ENCODE assay signal across 8 cellular contexts in the genomic region with DNA sequence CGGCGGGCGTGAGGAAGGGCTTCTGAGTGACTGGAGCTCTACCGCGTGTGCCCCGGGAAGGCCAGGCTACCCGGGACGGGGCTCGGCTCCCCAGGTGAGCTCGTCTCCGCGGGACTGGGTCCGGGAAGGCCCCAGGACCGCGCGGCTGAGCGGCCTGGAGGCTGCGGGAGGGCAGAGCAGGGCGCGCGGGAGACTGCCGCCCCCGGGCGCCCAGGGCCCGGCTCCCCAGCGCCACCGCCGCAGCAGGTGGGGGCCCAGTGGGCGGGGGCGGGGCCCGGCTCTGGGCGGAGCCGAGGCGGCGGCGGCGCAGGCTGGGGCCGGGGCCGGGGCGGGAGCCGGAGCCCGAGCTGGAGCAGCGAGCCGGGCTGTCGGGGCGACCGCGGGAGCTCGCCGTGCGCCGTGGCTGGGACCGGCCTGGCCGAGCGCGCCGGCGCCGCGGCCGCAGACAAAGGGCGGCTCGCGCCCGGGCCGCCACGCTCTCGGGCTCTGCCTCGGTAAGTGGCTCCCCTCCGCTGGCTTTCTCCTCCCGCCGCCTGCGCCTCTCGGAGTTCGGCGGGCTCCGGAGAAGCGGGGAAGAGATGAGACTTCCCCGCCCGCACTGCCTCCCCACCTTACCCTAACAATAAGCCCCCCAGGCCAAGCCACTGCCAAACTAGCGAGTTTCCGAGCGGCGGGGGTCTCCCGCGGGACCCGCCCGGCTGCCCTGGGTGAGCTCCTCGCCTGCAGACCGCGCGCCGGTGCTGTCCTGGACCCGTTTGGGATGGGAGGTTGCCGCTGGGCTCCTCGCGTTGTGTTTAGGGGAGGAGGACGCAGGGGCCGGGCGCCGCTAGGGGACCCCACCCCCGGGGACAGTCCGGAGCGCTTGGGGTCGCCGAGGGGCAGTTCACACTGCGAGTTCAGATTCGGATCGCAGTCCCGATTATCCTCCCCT. TPM values are rescaled to one million over a fixed set of nuclear protein-coding genes. Genes with fewer than 3 reads are reported as not detected.
DNase-seq lines count a peak whose midpoint lies in the region; ATAC-seq, FAIRE-seq and TF ChIP-seq lines count a peak whose summit lies in the region.

A gene (plus strand): TSS at position 338 of the 931 bp plus-strand sequence. CDS start 103,872 bp downstream, outside the sequence.

- peak within 1 kb of the TSS in 1 of 10 donors; percentile 20 for H3K27ac Mint-ChIP-seq in naive thymus-derived CD8-positive, alpha-beta T cell
- no peak within 1 kb of the TSS for H3K27ac Mint-ChIP-seq in activated T-helper 1 cell treated with anti-CD3 and anti-CD28 coated beads, Interleukin-12 subunit alpha, Interleukin-12 subunit beta, Interleukin-2, Interleukin-4 antibody, amounts not matched to agents 30 ng/mL and 10 ng/mL and 1 ng/mL, durations not matched to agents 14 hours and 24 hours and 36 hours

- FAIRE-seq in GM12891 (lab: Jason Lieb, UNC) (no peak), HTR-8/SVneo (lab: Jason Lieb, UNC) (no peak)

- peaks cover 2 to 22% (median 11%) of the 10 kb centered on the region in 9 donors for H3K9me3 Mint-ChIP-seq in naive thymus-derived CD8-positive, alpha-beta T cell
- peaks cover 6% of the 10 kb centered on the region for H3K9me3 Mint-ChIP-seq in activated T-helper 1 cell treated with anti-CD3 and anti-CD28 coated beads, Interleukin-12 subunit alpha, Interleukin-12 subunit beta, Interleukin-2, Interleukin-4 antibody, amounts not matched to agents 30 ng/mL and 10 ng/mL and 1 ng/mL, durations not matched to agents 14 hours and 24 hours and 36 hours

- TF ChIP-seq CTCF in foreskin fibroblast (IDR thresholded peaks at IDR 0.05; ENCODE audit: low read depth, low read length), result no peak

- DNase-seq in 8988T (peak; percentile 41), GM12891 (ENCODE audit: insufficient read length, low spot score) (peak; percentile 32), HTR-8/SVneo (ENCODE audit: insufficient read length, low spot score) (peak; percentile 7), foreskin fibroblast (peak; percentile 13 to 56), MV-4-11 (lab: John Stamatoyannopoulos, UW) (no peak)
- DNase-seq in activated T-cell treated with anti-CD3 and anti-CD28 coated beads, Interleukin-2, amount 50 U/mL, for 1 hour, result peak; percentile 17
- DNase-seq in naive thymus-derived CD8-positive, alpha-beta T cell, result peak in 1 of 10 donors; percentile 8
- no peak for DNase-seq in activated T-helper 1 cell treated with anti-CD3 and anti-CD28 coated beads, Interleukin-12 subunit alpha, Interleukin-12 subunit beta, Interleukin-2, Interleukin-4 antibody, amounts not matched to agents 30 ng/mL and 10 ng/mL and 1 ng/mL, durations not matched to agents 14 hours and 24 hours and 36 hours (ENCODE audit: low spot score)

- peak; percentile 35 to 62 for ATAC-seq in naive thymus-derived CD8-positive, alpha-beta T cell

- peak within 1 kb of the TSS; percentile 48 to 74 (median 68) for H3K4me3 Mint-ChIP-seq in naive thymus-derived CD8-positive, alpha-beta T cell
- H3K4me3 Mint-ChIP-seq in activated T-helper 1 cell treated with anti-CD3 and anti-CD28 coated beads, Interleukin-12 subunit alpha, Interleukin-12 subunit beta, Interleukin-2, Interleukin-4 antibody, amounts not matched to agents 30 ng/mL and 10 ng/mL and 1 ng/mL, durations not matched to agents 14 hours and 24 hours and 36 hours, result no peak within 1 kb of the TSS

- H3K36me3 Mint-ChIP-seq in naive thymus-derived CD8-positive, alpha-beta T cell, result peaks cover 0 to 28% (median 2%) of the 10 kb centered on the region in 3 donors
- H3K36me3 Mint-ChIP-seq in activated T-helper 1 cell treated with anti-CD3 and anti-CD28 coated beads, Interleukin-12 subunit alpha, Interleukin-12 subunit beta, Interleukin-2, Interleukin-4 antibody, amounts not matched to agents 30 ng/mL and 10 ng/mL and 1 ng/mL, durations not matched to agents 14 hours and 24 hours and 36 hours (ENCODE audit: low read depth), result no peaks in the 10 kb centered on the region

- TF ChIP-seq POLR2A in GM12891 (IDR thresholded peaks at IDR 0.05; ENCODE audit: low read depth, low read length), result no peak

- intact Hi-C loops in activated T-helper 1 cell treated with anti-CD3 and anti-CD28 coated beads, Interleukin-12 subunit alpha, Interleukin-12 subunit beta, Interleukin-2, Interleukin-4 antibody, amounts not matched to agents 30 ng/mL and 10 ng/mL and 1 ng/mL, durations not matched to agents 14 hours and 24 hours and 36 hours (cut with micrococcal nuclease), result no loop called here

- POLR2A ChIA-PET in naive thymus-derived CD8-positive, alpha-beta T cell (lab: Charles Lee), result no interaction called here

- peak within 1 kb of the TSS; percentile 22 to 36 for H3K4me3 ChIP-seq in foreskin fibroblast (ENCODE audit: low read depth in 1 of 2, low read length in 2 of 2)

- H3K4me1 Mint-ChIP-seq in naive thymus-derived CD8-positive, alpha-beta T cell, result peaks cover 0 to 13% (median 5%) of the 10 kb centered on the region in 4 donors
- H3K4me1 Mint-ChIP-seq in activated T-helper 1 cell treated with anti-CD3 and anti-CD28 coated beads, Interleukin-12 subunit alpha, Interleukin-12 subunit beta, Interleukin-2, Interleukin-4 antibody, amounts not matched to agents 30 ng/mL and 10 ng/mL and 1 ng/mL, durations not matched to agents 14 hours and 24 hours and 36 hours (ENCODE audit: low read depth), result no peaks in the 10 kb centered on the region

- H3K27me3 Mint-ChIP-seq in naive thymus-derived CD8-positive, alpha-beta T cell, result peaks cover 45 to 69% (median 62%) of the 10 kb centered on the region in 5 donors
- peaks cover 59% of the 10 kb centered on the region for H3K27me3 Mint-ChIP-seq in activated T-helper 1 cell treated with anti-CD3 and anti-CD28 coated beads, Interleukin-12 subunit alpha, Interleukin-12 subunit beta, Interleukin-2, Interleukin-4 antibody, amounts not matched to agents 30 ng/mL and 10 ng/mL and 1 ng/mL, durations not matched to agents 14 hours and 24 hours and 36 hours (ENCODE audit: insufficient read depth)

TF ChIP-seq in GM12891, 5 proteins besides CTCF, POLR2A, EP300 and RAD21:
- TF ChIP-seq POLR2AphosphoS5 (IDR thresholded peaks at IDR 0.05; ENCODE audit: low read depth, low read length) (no peak), SPI1 (IDR thresholded peaks at IDR 0.05; ENCODE audit: low read depth, low read length) (no peak), TAF1 (IDR thresholded peaks at IDR 0.05; ENCODE audit: low read depth, low read length) (no peak), POU2F2 (IDR thresholded peaks at IDR 0.05; ENCODE audit: low read depth, low read length) (no peak), PAX5 (IDR thresholded peaks at IDR 0.05; ENCODE audit: insufficient read depth, low read length, severe bottlenecking) (no peak)

RNA-seq across cellular contexts. Expression of the gene that starts here (rescaled TPM):
- 0.06 TPM for polyA plus RNA-seq in GM12891 (2012; ENCODE audit: low read depth, missing spikeins)
- not detected for total RNA-seq in naive thymus-derived CD8-positive, alpha-beta T cell
- under 1 TPM in 1 of 3 donors, not detected in 2; 0.39 TPM for polyA plus RNA-seq in naive thymus-derived CD8-positive, alpha-beta T cell
- total RNA-seq in activated T-helper 1 cell treated with anti-CD3 and anti-CD28 coated beads, Interleukin-12 subunit alpha, Interleukin-12 subunit beta, Interleukin-2, Interleukin-4 antibody, amounts not matched to agents 30 ng/mL and 10 ng/mL and 1 ng/mL, durations not matched to agents 14 hours and 24 hours and 36 hours, result not detected in 2 replicates

Comparison
In these comparisons a context has a peak if more than half of its experiments do, and no peak if none do; other contexts are left out.
1. Peak in ATAC-seq in naive thymus-derived CD8-positive, alpha-beta T cell; RNA of the gene not detected or under 1 TPM.
2. DNase-seq: peak in 8988T (single experiment), GM12891 (single experiment), HTR-8/SVneo (single experiment), activated T-cell treated with anti-CD3 and anti-CD28 coated beads, Interleukin-2, amount 50 U/mL, for 1 hour (single experiment) and foreskin fibroblast (2 of 2); none in MV-4-11 (single experiment) and activated T-helper 1 cell treated with anti-CD3 and anti-CD28 coated beads, Interleukin-12 subunit alpha, Interleukin-12 subunit beta, Interleukin-2, Interleukin-4 antibody, amounts not matched to agents 30 ng/mL and 10 ng/mL and 1 ng/mL, durations not matched to agents 14 hours and 24 hours and 36 hours (single experiment).